In genomic region chr19:45994989-45995714, GRCh38 we compare ENCODE assay signal across 8 cellular contexts. TPM values are rescaled to one million over a fixed set of nuclear protein-coding genes. Genes with fewer than 3 reads are reported as not detected.
A peak's percentile ranks its signal among the peaks of the same experiment; 100 is the strongest.
DNase-seq lines count a peak whose midpoint lies in the region; ATAC-seq and TF ChIP-seq lines count a peak whose summit lies in the region.

A gene with protein sequence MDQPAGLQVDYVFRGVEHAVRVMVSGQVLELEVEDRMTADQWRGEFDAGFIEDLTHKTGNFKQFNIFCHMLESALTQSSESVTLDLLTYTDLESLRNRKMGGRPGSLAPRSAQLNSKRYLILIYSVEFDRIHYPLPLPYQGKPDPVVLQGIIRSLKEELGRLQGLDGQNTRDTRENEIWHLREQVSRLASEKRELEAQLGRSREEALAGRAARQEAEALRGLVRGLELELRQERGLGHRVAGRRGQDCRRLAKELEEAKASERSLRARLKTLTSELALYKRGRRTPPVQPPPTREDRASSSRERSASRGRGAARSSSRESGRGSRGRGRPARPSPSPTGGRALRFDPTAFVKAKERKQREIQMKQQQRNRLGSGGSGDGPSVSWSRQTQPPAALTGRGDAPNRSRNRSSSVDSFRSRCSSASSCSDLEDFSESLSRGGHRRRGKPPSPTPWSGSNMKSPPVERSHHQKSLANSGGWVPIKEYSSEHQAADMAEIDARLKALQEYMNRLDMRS (plus strand): TSS chr19:45995467. CDS start chr19:46003019, 7,552 bp downstream.

- dilution Hi-C loops in IMR-90 (cut with HindIII; ENCODE audit: low sequenced_read_pairs, unreplicated experiment) = no loop called here

- ATAC-seq in GM21529 (IDR thresholded peaks at IDR 0.05; ENCODE audit: unreplicated experiment) = peak; percentile 97
- ATAC-seq in IMR-90 (ENCODE audit: low read depth) = peak; percentile 98

- BruUV-seq in IMR-90 (replicated peaks; lab: Mats Ljungman, UMichigan) = no TSS peak

- H2AK5ac ChIP-seq in IMR-90 (ENCODE audit: low read depth, low read length) = peak within 1 kb of the TSS; percentile 3; the same call in 1 of the 2 replicates

- no peak within 1 kb of the TSS for H2BK20ac ChIP-seq in IMR-90 (ENCODE audit: low read depth, low read length)

- no peak within 1 kb of the TSS for H2BK15ac ChIP-seq in IMR-90 (ENCODE audit: low read depth, low read length)

- H3K23ac ChIP-seq in IMR-90 (ENCODE audit: low read depth, low read length) = peak within 1 kb of the TSS; percentile 46

- H3K27me3 ChIP-seq in IMR-90 (ENCODE audit: control insufficient read depth, insufficient read depth, low read length) (peaks cover 2% of the 10 kb centered on the region), esophagus (ENCODE audit: control insufficient read depth in 1 of 2, insufficient read depth in 2 of 2, low read length in 2 of 2) (no peaks in the 10 kb centered on the region), mucosa of rectum (ENCODE audit: control insufficient read depth in 2 of 2, insufficient read depth in 2 of 2, low read length in 2 of 2) (no peaks in the 10 kb centered on the region)

- H3K27ac ChIP-seq in IMR-90 (ENCODE audit: insufficient read depth, low read length) = peak within 1 kb of the TSS; percentile 64
- peak within 1 kb of the TSS; percentile 42 to 83 for H3K27ac ChIP-seq in esophagus (ENCODE audit: low read depth in 2 of 2, low read length in 1 of 2)
- H3K27ac ChIP-seq in mucosa of rectum (ENCODE audit: low read depth in 2 of 2, low read length in 2 of 2) = peak within 1 kb of the TSS; percentile 64 to 75

- peaks cover 10 to 33% of the 10 kb centered on the region in 2 experiments for H3K79me1 ChIP-seq in IMR-90 (ENCODE audit: low read depth in 1 of 2, low read length in 2 of 2)

- in situ Hi-C loops in IMR-90 (cut with MboI; ENCODE audit: low sequenced_read_pairs) = no loop called here

- H3K9me3 ChIP-seq in IMR-90 (ENCODE audit: control insufficient read depth, insufficient read depth, low read length) = no peaks in the 10 kb centered on the region
- no peaks in the 10 kb centered on the region for H3K9me3 ChIP-seq in esophagus (ENCODE audit: control insufficient read depth in 2 of 2, insufficient read depth in 1 of 2, low read depth in 1 of 2, low read length in 1 of 2)
- H3K9me3 ChIP-seq in mucosa of rectum (ENCODE audit: control insufficient read depth in 2 of 2, low read length in 2 of 2) = no peaks in the 10 kb centered on the region

- peak within 1 kb of the TSS; percentile 86 for H2AK9ac ChIP-seq in IMR-90 (replicated peaks; ENCODE audit: low read depth, low read length, poor library complexity)

- intact Hi-C loops in IMR-90 (cut with micrococcal nuclease) = loop anchor here (5.0 to 10.0 kb wide), 2 partner anchors 70 to 108 kb away; partner anchors contain the start of gene IRF2BP1

- H3K4me1 ChIP-seq in IMR-90 (ENCODE audit: control insufficient read depth, insufficient read depth, low read length) (peaks cover 2% of the 10 kb centered on the region), esophagus (ENCODE audit: control insufficient read depth in 2 of 2, insufficient read depth in 2 of 2, low read length in 1 of 2) (peaks cover 0 to 3% of the 10 kb centered on the region in 2 donors), mucosa of rectum (ENCODE audit: control insufficient read depth in 2 of 2, insufficient read depth in 2 of 2, low read length in 2 of 2) (peaks cover 6 to 7% of the 10 kb centered on the region in 2 donors)

- CTCF ChIA-PET in IMR-90 (lab: Yijun Ruan, JAX) = interaction anchor here (0.6 to 1.6 kb wide), 3 partner anchors 15 to 66 kb away, joined by 3 to 7 read pairs (median 4); no protein-coding TSS in a partner anchor

- DNase-seq in DMS114 treated with DMSO at 0.1 percent for 48 hours (lab: John Stamatoyannopoulos, UW; ENCODE audit: unreplicated experiment) = peak; percentile 95
- DNase-seq in IMR-90 = peak; percentile 99
- DNase-seq in OCI-M1 (lab: John Stamatoyannopoulos, UW) = peak; percentile 100
- peak; percentile 95 for DNase-seq in activated T-cell treated with anti-CD3 and anti-CD28 coated beads for 24 hours (ENCODE audit: low read depth)
- peak; percentile 96 for DNase-seq in stimulated activated CD8-positive, alpha-beta memory T cell treated with anti-CD3 and anti-CD28 coated beads, Interleukin-4, amount 100 ng/mL, for 48 hours

- peak within 1 kb of the TSS; percentile 98 for H3K4me2 ChIP-seq in IMR-90 (ENCODE audit: low read depth, low read length)

- H3K9me1 ChIP-seq in IMR-90 (ENCODE audit: insufficient read depth, low read length) = peaks cover 9% of the 10 kb centered on the region

- H4K8ac ChIP-seq in IMR-90 (ENCODE audit: low read depth in 2 of 2, low read length in 2 of 2) = peak within 1 kb of the TSS; percentile 43 to 86

- H3K18ac ChIP-seq in IMR-90 (ENCODE audit: low read depth, low read length) = no peak within 1 kb of the TSS; the same call in 1 of the 2 replicates

- H3K56ac ChIP-seq in IMR-90 (ENCODE audit: extremely low read depth, insufficient read depth, low read length) = peak within 1 kb of the TSS; percentile 73

- peak; percentile 87 for TF ChIP-seq POLR2A in IMR-90 (IDR thresholded peaks at IDR 0.05; ENCODE audit: low read depth, low read length)

- peak within 1 kb of the TSS; percentile 72 for H3K14ac ChIP-seq in IMR-90 (replicated peaks; ENCODE audit: low read depth, low read length)

- H4K91ac ChIP-seq in IMR-90 (ENCODE audit: insufficient read depth, low read depth, low read length) = 0 out of 2 replicates have a peak within 1 kb of the TSS, but pooled peaks have one; percentile 34

- peak within 1 kb of the TSS; percentile 58 for H3K4ac ChIP-seq in IMR-90 (ENCODE audit: low read depth, low read length)

- no peak within 1 kb of the TSS for H2BK120ac ChIP-seq in IMR-90 (ENCODE audit: low read depth, low read length)

- peak within 1 kb of the TSS; percentile 90 for H2AFZ ChIP-seq in IMR-90 (replicated peaks; ENCODE audit: low read length, poor library complexity)

- H3K4me3 ChIP-seq in IMR-90 (ENCODE audit: insufficient read depth, low read depth, low read length) = peak within 1 kb of the TSS; percentile 83
- peak within 1 kb of the TSS; percentile 77 to 83 for H3K4me3 ChIP-seq in esophagus (ENCODE audit: low read depth in 1 of 2, low read length in 2 of 2)
- H3K4me3 ChIP-seq in mucosa of rectum (ENCODE audit: low read length in 2 of 2) = peak within 1 kb of the TSS; percentile 65 to 99

- H3K36me3 ChIP-seq in IMR-90 (ENCODE audit: control insufficient read depth, insufficient read depth, low read length) = peaks cover 2% of the 10 kb centered on the region; the same call in 1 of the 2 replicates
- H3K36me3 ChIP-seq in esophagus (ENCODE audit: control insufficient read depth in 2 of 2, insufficient read depth in 2 of 2, low read length in 1 of 2) = peaks cover 0 to 5% of the 10 kb centered on the region in 2 donors
- H3K36me3 ChIP-seq in mucosa of rectum (ENCODE audit: control insufficient read depth in 2 of 2, insufficient read depth in 2 of 2, low read length in 2 of 2) = no peaks in the 10 kb centered on the region

- WGBS in IMR-90 (ENCODE audit: extremely low coverage in 2 of 2, insufficient read length in 1 of 2), 2 experiments = 1% methylated on average over 12 of the region's 34 CpGs; no CpG with 5 or more reads in 1 of the 2 experiments
- 0 to 1% methylated on average over 34 of the region's 34 CpGs for WGBS in esophagus, 2 donors

- peak within 1 kb of the TSS; percentile 88 for H3K9ac ChIP-seq in IMR-90 (ENCODE audit: low read depth, low read length)
- H3K9ac ChIP-seq in mucosa of rectum (ENCODE audit: low read depth in 1 of 2, low read length in 2 of 2) = peak within 1 kb of the TSS; percentile 85 to 92

- peaks cover 5% of the 10 kb centered on the region; the same call in 1 of the 2 replicates for H4K20me1 ChIP-seq in IMR-90 (ENCODE audit: insufficient read depth, low read length)

- no peak for TF ChIP-seq CTCF in IMR-90 (conservative IDR thresholded peaks at IDR 0.05; ENCODE audit: low read depth, low read length)

- peak within 1 kb of the TSS; percentile 10 for H4K5ac ChIP-seq in IMR-90 (ENCODE audit: low read depth, low read length)

- POLR2A ChIA-PET in IMR-90 (lab: Charles Lee; ENCODE audit: unreplicated experiment) = no interaction called here

- TF ChIP-seq RAD21 in IMR-90 (IDR thresholded peaks at IDR 0.05; ENCODE audit: low read length) = no peak

- H2BK5ac ChIP-seq in IMR-90 (ENCODE audit: low read depth, low read length, poor library complexity, severe bottlenecking) = peak within 1 kb of the TSS; percentile 42

TF ChIP-seq in IMR-90, 13 proteins besides CTCF, POLR2A, EP300 and RAD21:
- peak; percentile 99 for TF ChIP-seq MXI1 (IDR thresholded peaks at IDR 0.05; ENCODE audit: borderline replicate concordance, low read depth, low read length)
- TF ChIP-seq MAZ (IDR thresholded peaks at IDR 0.05; ENCODE audit: borderline replicate concordance, low read depth, low read length) = peak; percentile 99
- TF ChIP-seq USF2 (IDR thresholded peaks at IDR 0.05; ENCODE audit: low read depth, low read length) = peak; percentile 95
- TF ChIP-seq FOS (IDR thresholded peaks at IDR 0.05; ENCODE audit: low read depth, low read length) = peak; percentile 73; the same call in 1 of the 2 replicates
- TF ChIP-seq CHD1 (IDR thresholded peaks at IDR 0.05; ENCODE audit: low read depth, low read length) = no peak
- no peak for TF ChIP-seq BHLHE40 (IDR thresholded peaks at IDR 0.05; ENCODE audit: low read depth, low read length)
- TF ChIP-seq ELK1 (IDR thresholded peaks at IDR 0.05; ENCODE audit: borderline replicate concordance, low read depth, low read length) = no peak
- TF ChIP-seq RCOR1 (IDR thresholded peaks at IDR 0.05; ENCODE audit: insufficient replicate concordance, low read length) = no peak

RNA-seq across cellular contexts. Expression of the gene that starts here (rescaled TPM):
- total RNA-seq in IMR-90 (2012; rRNA removed) = 3.2 and 3.6 TPM in 2 replicates
- polyA plus RNA-seq in IMR-90 (2012; rRNA removed) (9.1 and 10.0 TPM in 2 replicates), esophagus (10 to 100 TPM in 1 of 2 donors, 1 to 10 TPM in 1; 8.1 to 12.3 TPM)
- polyA plus RNA-seq in IMR-90 (2012; cell fraction: cytosol; rRNA removed) = 2.6 and 10.5 TPM in 2 replicates
- polyA plus RNA-seq in IMR-90 (2012; cell fraction: nucleus; rRNA removed; ENCODE audit: low replicate concordance) = 26.6 and 45.3 TPM in 2 replicates

Comparison
In these comparisons a context has a peak if more than half of its experiments do, and no peak if none do; other contexts are left out.
1. Peak in every context shown above with its lines: DNase-seq, ATAC-seq, H3K4me3 ChIP-seq and H3K27ac ChIP-seq.